ENCODE assay signal across 8 cellular contexts in genomic region chr9:129319938-129320481, GRCh38.
DNase-seq lines count a peak whose midpoint lies in the region; TF ChIP-seq lines count a peak whose summit lies in the region.

No MANE protein-coding gene starts in this region.

- H3K4me1 ChIP-seq in BLaER1 (peaks cover 60% of the 10 kb centered on the region), esophagus muscularis mucosa (peaks cover 74 to 95% (median 92%) of the 10 kb centered on the region in 4 donors), neutrophil (ENCODE audit: control insufficient read depth in 1 of 2, insufficient read depth in 1 of 2, low read depth in 1 of 2, low read length in 1 of 2) (peaks cover 16 to 17% of the 10 kb centered on the region in 2 experiments)

- CTCF ChIA-PET in HEK293T (lab: Yijun Ruan, JAX): interaction anchor here (0.7 kb wide), 1 partner anchor 141 kb away, joined by 3 read pairs; no protein-coding TSS in a partner anchor

- intact Hi-C loops in esophagus muscularis mucosa (cut with DNase I): loop anchor here (5.0 kb wide), 1 partner anchor 292 kb away; no protein-coding TSS in a partner anchor

- POLR2A ChIA-PET in HEK293T (lab: Yijun Ruan, JAX): interaction anchor here (0.8 to 4.0 kb wide), 7 partner anchors 11 to 142 kb away, joined by 3 to 14 read pairs (median 4); partner anchors contain the start of gene IER5L

- peak overlapping the region; percentile 79 for H3K9ac ChIP-seq in BLaER1

- no peak for TF ChIP-seq POLR2A in esophagus muscularis mucosa (IDR thresholded peaks at IDR 0.05; ENCODE audit: low read depth)

- TF ChIP-seq EP300 in esophagus muscularis mucosa (IDR thresholded peaks at IDR 0.05): no peak

- H3K9me3 ChIP-seq in BLaER1 (no peaks in the 10 kb centered on the region), KOPT-K1 (ENCODE audit: insufficient read depth, low read length, poor library complexity, severe bottlenecking) (no peaks in the 10 kb centered on the region), esophagus muscularis mucosa (no peaks in the 10 kb centered on the region), neutrophil (no peaks in the 10 kb centered on the region)

- H3K27me3 ChIP-seq in BLaER1 (no peaks in the 10 kb centered on the region), esophagus muscularis mucosa (no peaks in the 10 kb centered on the region), neutrophil (peaks cover 22% of the 10 kb centered on the region)

- DNase-seq in esophagus muscularis mucosa (ENCODE audit: extremely low spot score) (no peak), anterior cingulate cortex (lab: John Stamatoyannopoulos, UW) (no peak), HEK293T (ENCODE audit: extremely low spot score) (no peak), NCI-H146 (lab: John Stamatoyannopoulos, UW) (no peak), SW 1271 (lab: John Stamatoyannopoulos, UW) (no peak)

- peak overlapping the region; percentile 92 for H3K27ac ChIP-seq in BLaER1
- peak overlapping the region; percentile 64 for H3K27ac ChIP-seq in KOPT-K1 (ENCODE audit: low read depth, low read length, poor library complexity, severe bottlenecking)
- peak overlapping the region; percentile 74 to 88 (median 82) for H3K27ac ChIP-seq in esophagus muscularis mucosa (replicated peaks in 1 of 4)
- H3K27ac ChIP-seq in neutrophil: no peak overlapping the region

- 33% methylated on average over 11 of the region's 14 CpGs for WGBS in esophagus muscularis mucosa

- H3K4me3 ChIP-seq in BLaER1 (peak overlapping the region; percentile 66), esophagus muscularis mucosa (peak overlapping the region; percentile 49 to 59 (median 52)), neutrophil (ENCODE audit: low read depth in 1 of 2, low read length in 1 of 2) (peak overlapping the region; percentile 58 to 62)

- peak overlapping the region; percentile 100 for H3K4me2 ChIP-seq in BLaER1

- no peaks in the 10 kb centered on the region for H4K20me1 ChIP-seq in BLaER1

- TF ChIP-seq CTCF in esophagus muscularis mucosa (IDR thresholded peaks at IDR 0.05) (no peak), neutrophil (IDR thresholded peaks at IDR 0.05) (no peak)

- H3K36me3 ChIP-seq in BLaER1 (no peaks in the 10 kb centered on the region), KOPT-K1 (ENCODE audit: insufficient read depth, low read length) (no peaks in the 10 kb centered on the region), esophagus muscularis mucosa (no peaks in the 10 kb centered on the region), neutrophil (no peaks in the 10 kb centered on the region)

TF ChIP-seq in HEK293T, 16 proteins besides CTCF, POLR2A, EP300 and RAD21:
- no peak for TF ChIP-seq FOXA1 (IDR thresholded peaks at IDR 0.05)
- no peak for TF ChIP-seq PKNOX1 (IDR thresholded peaks at IDR 0.05)
- no peak for TF ChIP-seq HDGF (IDR thresholded peaks at IDR 0.05; ENCODE audit: borderline replicate concordance)
- no peak for TF ChIP-seq ZNF384 (IDR thresholded peaks at IDR 0.05)
- no peak for TF ChIP-seq L3MBTL2 (conservative IDR thresholded peaks at IDR 0.05)
- no peak for TF ChIP-seq SP1 (IDR thresholded peaks at IDR 0.05)
- TF ChIP-seq SUZ12 (IDR thresholded peaks at IDR 0.05): no peak
- TF ChIP-seq CTBP1 (IDR thresholded peaks at IDR 0.05; ENCODE audit: borderline replicate concordance): no peak
- TF ChIP-seq ELF4 (IDR thresholded peaks at IDR 0.05): no peak
- no peak for TF ChIP-seq NFRKB (IDR thresholded peaks at IDR 0.05)
- TF ChIP-seq BHLHE40 (IDR thresholded peaks at IDR 0.05; ENCODE audit: borderline replicate concordance): no peak
- no peak for TF ChIP-seq FOXM1 (IDR thresholded peaks at IDR 0.05; ENCODE audit: borderline replicate concordance)
- TF ChIP-seq TARDBP (IDR thresholded peaks at IDR 0.05): no peak
- TF ChIP-seq LEF1 (IDR thresholded peaks at IDR 0.05; ENCODE audit: borderline replicate concordance): no peak
- TF ChIP-seq FOXK2 (IDR thresholded peaks at IDR 0.05): no peak
- TF ChIP-seq ARNT (IDR thresholded peaks at IDR 0.05): no peak
